In genomic region chr15:91954211-91954804, GRCh38 we compare ENCODE assay signal across 15 cellular contexts.
A peak's percentile ranks its signal among the peaks of the same experiment; 100 is the strongest.
DNase-seq lines count a peak whose midpoint lies in the region; ATAC-seq, FAIRE-seq and TF ChIP-seq lines count a peak whose summit lies in the region.
"Had no signal": no experiment of that assay in that cellular context is flagged by ENCODE, and none has a peak within 500 bp of the region (broad histone marks: within the 10 kb centered on the region; RNA-seq: fewer than 3 reads in every experiment).

No MANE protein-coding gene starts in this region.

- H3K36me3 ChIP-seq in left ventricle myocardium inferior, result no peaks in the 10 kb centered on the region
- H3K36me3 ChIP-seq in right atrium auricular region, result no peaks in the 10 kb centered on the region
- H3K36me3 ChIP-seq in K562 (ENCODE audit: control insufficient read depth, insufficient read depth, low read length), result no peaks in the 10 kb centered on the region
- H3K36me3 ChIP-seq in left lung, result no peaks in the 10 kb centered on the region
- no peaks in the 10 kb centered on the region for H3K36me3 ChIP-seq in vagina

- H3K9me3 ChIP-seq in left ventricle myocardium inferior (replicated peaks) (no peaks in the 10 kb centered on the region), right atrium auricular region (no peaks in the 10 kb centered on the region), K562 (replicated peaks; ENCODE audit: control insufficient read depth, insufficient read depth, low read depth, low read length) (no peaks in the 10 kb centered on the region), left lung (no peaks in the 10 kb centered on the region), vagina (no peaks in the 10 kb centered on the region)

- POLR2A ChIA-PET in K562 (lab: Yijun Ruan, JAX), result no interaction called here

- no peak for TF ChIP-seq EP300 in K562 (IDR thresholded peaks at IDR 0.05; ENCODE audit: low read length)

- H3K27me3 ChIP-seq in left ventricle myocardium inferior (ENCODE audit: low read depth) (no peaks in the 10 kb centered on the region), right atrium auricular region (no peaks in the 10 kb centered on the region), K562 (ENCODE audit: control insufficient read depth in 2 of 2, insufficient read depth in 2 of 2, low read length in 2 of 2) (peaks cover 2 to 9% of the 10 kb centered on the region in 2 experiments; a peak in 2 of 5 replicates), left lung (no peaks in the 10 kb centered on the region), vagina (no peaks in the 10 kb centered on the region)

- H2AFZ ChIP-seq in K562 (ENCODE audit: low read depth, low read length), result no peak overlapping the region

- H3K27me3 Mint-ChIP-seq in activated naive CD8-positive, alpha-beta T cell treated with anti-CD3 and anti-CD28 coated beads, Interleukin-2, amount 50 U/mL, for 24 hours, result no peaks in the 10 kb centered on the region
- H3K27me3 Mint-ChIP-seq: stimulated activated naive CD8-positive, alpha-beta T cell treated with anti-CD3 and anti-CD28 coated beads, Interleukin-15, Interleukin-2, amounts not matched to agents 100 ng/mL and 50 ng/mL, for 24 hours had no signal

- H3K27ac ChIP-seq in left ventricle myocardium inferior (replicated peaks), result peak overlapping the region; percentile 79
- H3K27ac ChIP-seq in right atrium auricular region, result no peak overlapping the region
- H3K27ac ChIP-seq in K562 (ENCODE audit: extremely low read depth, low read depth, low read length), result no peak overlapping the region
- no peak overlapping the region for H3K27ac ChIP-seq in left lung
- H3K27ac ChIP-seq in vagina, result peak overlapping the region; percentile 76

- in situ Hi-C loops in K562 (cut with MboI), result no loop called here

- no peak for TF ChIP-seq CTCF in left ventricle myocardium inferior (IDR thresholded peaks at IDR 0.05; ENCODE audit: borderline replicate concordance)
- TF ChIP-seq CTCF in right atrium auricular region (IDR thresholded peaks at IDR 0.05), result no peak
- TF ChIP-seq CTCF in K562 (IDR thresholded peaks at IDR 0.05 in 2 of 3, conservative IDR thresholded peaks at IDR 0.05 in 1 of 3; ENCODE audit: insufficient read depth in 2 of 3, low read depth in 1 of 3, low read length in 3 of 3), result no peak
- TF ChIP-seq CTCF in left lung (IDR thresholded peaks at IDR 0.05), result no peak
- TF ChIP-seq CTCF in vagina (IDR thresholded peaks at IDR 0.05), result no peak

- TF ChIP-seq POLR2A in K562 (conservative IDR thresholded peaks at IDR 0.05) (no peak), vagina (IDR thresholded peaks at IDR 0.05) (no peak)

- CTCF ChIA-PET in K562 (lab: Yijun Ruan, JAX; ENCODE audit: low intra/inter-chr PET ratio), result no interaction called here

- BruUV-seq in K562 (replicated peaks; lab: Mats Ljungman, UMichigan), result no TSS peak

- H4K20me1 ChIP-seq in K562 (replicated peaks; ENCODE audit: control insufficient read depth, insufficient read depth, low read length), result no peaks in the 10 kb centered on the region

- DNase-seq in left ventricle myocardium inferior (no peak), right atrium auricular region (ENCODE audit: low spot score) (no peak), K562 (ENCODE audit: extremely low read depth in 1 of 4, low spot score in 3 of 4) (no peak), left lung (no peak), vagina (ENCODE audit: extremely low spot score in 2 of 2) (no peak), activated T-cell treated with anti-CD3 and anti-CD28 coated beads for 4 hours (no peak)
- no peak for DNase-seq in activated naive CD8-positive, alpha-beta T cell treated with anti-CD3 and anti-CD28 coated beads, Interleukin-2, amount 50 U/mL, for 24 hours
- DNase-seq: activated naive CD4-positive, alpha-beta T cell; caudate nucleus; NCI-H1694 treated with DMSO at 0.1 percent for 48 hours; stimulated activated CD4-positive, alpha-beta T cell treated with anti-CD3 and anti-CD28 coated beads, Interleukin-4, amount 100 ng/mL, for 24 hours had no signal

- H3K4me3 Mint-ChIP-seq in activated naive CD8-positive, alpha-beta T cell treated with anti-CD3 and anti-CD28 coated beads, Interleukin-2, amount 50 U/mL, for 24 hours, result no peak overlapping the region
- H3K4me3 Mint-ChIP-seq: mesothelial cell of epicardium; stimulated activated naive CD8-positive, alpha-beta T cell treated with anti-CD3 and anti-CD28 coated beads, Interleukin-15, Interleukin-2, amounts not matched to agents 100 ng/mL and 50 ng/mL, for 24 hours; T-helper 2 cell treated with Interferon-gamma antibody and Interleukin-4, amounts not matched to agents 5 μg/mL and 100 μg/mL, for 36 hours had no signal

- no peak for ATAC-seq in K562
- peak; percentile 30 for ATAC-seq in left lung
- ATAC-seq in HG03342 (IDR thresholded peaks at IDR 0.05; ENCODE audit: unreplicated experiment), result no peak
- no peak for ATAC-seq in activated naive CD8-positive, alpha-beta T cell treated with anti-CD3 and anti-CD28 coated beads, Interleukin-2, amount 50 U/mL, for 24 hours

- no peaks in the 10 kb centered on the region for H3K9me3 Mint-ChIP-seq in activated naive CD8-positive, alpha-beta T cell treated with anti-CD3 and anti-CD28 coated beads, Interleukin-2, amount 50 U/mL, for 24 hours
- H3K9me3 Mint-ChIP-seq: mesothelial cell of epicardium; stimulated activated naive CD8-positive, alpha-beta T cell treated with anti-CD3 and anti-CD28 coated beads, Interleukin-15, Interleukin-2, amounts not matched to agents 100 ng/mL and 50 ng/mL, for 24 hours; T-helper 2 cell treated with Interferon-gamma antibody and Interleukin-4, amounts not matched to agents 5 μg/mL and 100 μg/mL, for 36 hours had no signal

- H3K9me1 ChIP-seq in K562 (ENCODE audit: control insufficient read depth, insufficient read depth, low read length), result no peaks in the 10 kb centered on the region

- H3K4me2 ChIP-seq in K562 (ENCODE audit: insufficient read depth, low read length), result no peak overlapping the region

- under 1% methylated on average over 11 of the region's 12 CpGs for WGBS in K562 (ENCODE audit: insufficient coverage, low coverage, missing lambda C conversion rate)

- no peaks in the 10 kb centered on the region for H3K36me3 Mint-ChIP-seq in activated naive CD8-positive, alpha-beta T cell treated with anti-CD3 and anti-CD28 coated beads, Interleukin-2, amount 50 U/mL, for 24 hours (ENCODE audit: low read depth)
- H3K36me3 Mint-ChIP-seq: mesothelial cell of epicardium had no signal

- H3K4me1 ChIP-seq in left ventricle myocardium inferior (peaks cover 72% of the 10 kb centered on the region), right atrium auricular region (peaks cover 0 to 39% of the 10 kb centered on the region in 2 donors), K562 (replicated peaks in 1 of 2; ENCODE audit: control insufficient read depth in 2 of 2, insufficient read depth in 2 of 2, low read length in 2 of 2) (no peaks in the 10 kb centered on the region), left lung (peaks cover 7 to 53% of the 10 kb centered on the region in 2 donors), vagina (peaks cover 60% of the 10 kb centered on the region)

- H3K4me3 ChIP-seq in left ventricle myocardium inferior, result no peak overlapping the region
- H3K4me3 ChIP-seq in right atrium auricular region, result no peak overlapping the region
- no peak overlapping the region for H3K4me3 ChIP-seq in K562
- H3K4me3 ChIP-seq in left lung, result no peak overlapping the region
- no peak overlapping the region for H3K4me3 ChIP-seq in vagina

- peaks cover 34% of the 10 kb centered on the region for H3K4me1 Mint-ChIP-seq in activated naive CD8-positive, alpha-beta T cell treated with anti-CD3 and anti-CD28 coated beads, Interleukin-2, amount 50 U/mL, for 24 hours

- no peak overlapping the region for H3K9ac ChIP-seq in K562 (ENCODE audit: insufficient read depth in 1 of 2, low read depth in 2 of 2, low read length in 2 of 2)

- TF ChIP-seq RAD21 in K562 (CRISPR knock-in tag; conservative IDR thresholded peaks at IDR 0.05 in 1 of 2, IDR thresholded peaks at IDR 0.05 in 1 of 2), result no peak

- intact Hi-C loops in left ventricle myocardium inferior (cut with micrococcal nuclease) (no loop called here), K562 (cut with micrococcal nuclease) (no loop called here), left lung (cut with DNase I) (no loop called here), vagina (cut with DNase I) (no loop called here)

- no peaks in the 10 kb centered on the region for H3K79me2 ChIP-seq in K562 (ENCODE audit: control insufficient read depth, insufficient read depth, low read length)

- FAIRE-seq in K562 (lab: Jason Lieb, UNC), result no peak

- no peak overlapping the region for H3K27ac Mint-ChIP-seq in activated naive CD8-positive, alpha-beta T cell treated with anti-CD3 and anti-CD28 coated beads, Interleukin-2, amount 50 U/mL, for 24 hours
- H3K27ac Mint-ChIP-seq: mesothelial cell of epicardium; stimulated activated naive CD8-positive, alpha-beta T cell treated with anti-CD3 and anti-CD28 coated beads, Interleukin-15, Interleukin-2, amounts not matched to agents 100 ng/mL and 50 ng/mL, for 24 hours; T-helper 2 cell treated with Interferon-gamma antibody and Interleukin-4, amounts not matched to agents 5 μg/mL and 100 μg/mL, for 36 hours had no signal

TF ChIP-seq in K562, 482 proteins besides CTCF, POLR2A, EP300 and RAD21 (continues in another document):
- TF ChIP-seq MTA2 (IDR thresholded peaks at IDR 0.05; ENCODE audit: low read depth) (no peak), ZNF124 (CRISPR knock-in tag; IDR thresholded peaks at IDR 0.05) (no peak), NR0B1 (IDR thresholded peaks at IDR 0.05; ENCODE audit: partially characterized antibody) (no peak), MED1 (CRISPR knock-in tag; IDR thresholded peaks at IDR 0.05; ENCODE audit: borderline replicate concordance) (no peak), ZNF431 (CRISPR knock-in tag; IDR thresholded peaks at IDR 0.05) (no peak), SPI1 (IDR thresholded peaks at IDR 0.05; ENCODE audit: borderline replicate concordance, low read depth, low read length) (peak; percentile 73), SP1 (CRISPR knock-in tag; IDR thresholded peaks at IDR 0.05) (no peak), ZNF316 (IDR thresholded peaks at IDR 0.05) (no peak), HDAC2 (IDR thresholded peaks at IDR 0.05) (no peak), NR3C1 (CRISPR knock-in tag; IDR thresholded peaks at IDR 0.05) (no peak), BRD9 (IDR thresholded peaks at IDR 0.05; ENCODE audit: low read depth, partially characterized antibody) (no peak), POLR3G (IDR thresholded peaks at IDR 0.05; ENCODE audit: extremely low read depth, insufficient read length, insufficient replicate concordance) (no peak)

Comparison
In these comparisons a context has a peak if more than half of its experiments do, and no peak if none do; other contexts are left out.
1. H3K27ac ChIP-seq: peak in left ventricle myocardium inferior (single experiment) and vagina (single experiment); none in right atrium auricular region (0 of 2), K562 (single experiment) and left lung (0 of 2).